17 cellular contexts compared by ENCODE assay signal in the genomic region with DNA sequence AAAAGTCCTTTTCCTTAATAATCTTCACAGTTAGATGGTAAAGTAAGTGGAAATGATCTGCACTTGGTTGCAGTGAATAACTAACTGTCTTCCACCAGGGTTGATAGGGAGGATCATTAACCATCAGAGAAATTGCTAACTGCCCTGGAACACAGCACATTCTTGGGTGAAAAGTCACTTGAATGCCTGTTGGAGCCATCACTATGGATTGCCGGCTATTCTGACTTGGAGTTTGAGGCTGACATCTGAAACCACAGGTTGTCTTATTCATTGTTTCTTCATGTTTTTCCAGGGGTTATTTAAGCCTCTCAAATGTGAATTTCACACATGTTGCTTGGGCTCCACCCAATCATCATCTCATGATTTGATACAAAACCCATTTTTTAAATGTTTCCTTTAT.
DNase-seq lines count a peak whose midpoint lies in the region; ATAC-seq and TF ChIP-seq lines count a peak whose summit lies in the region.
"Had no signal": no experiment of that assay in that cellular context is flagged by ENCODE, and none has a peak within 500 bp of the region (broad histone marks: within the 10 kb centered on the region; RNA-seq: fewer than 3 reads in every experiment).

No MANE protein-coding gene starts in this region.

- H3K36me3 ChIP-seq in GM23248 (ENCODE audit: low read depth) (no peaks in the 10 kb centered on the region), upper lobe of right lung (no peaks in the 10 kb centered on the region)

- in situ Hi-C loops in GM23248 (cut with MboI) = no loop called here

- DNase-seq in GM23248 (peak; percentile 85), amniotic stem cell (lab: John Stamatoyannopoulos, UW) (peak; percentile 29), glomerular visceral epithelial cell (ENCODE audit: extremely low spot score) (peak; percentile 90), upper lobe of right lung (no peak)
- DNase-seq in effector CD8-positive, alpha-beta T cell (lab: John Stamatoyannopoulos, UW) = no peak
- no peak for DNase-seq in stimulated activated CD4-positive, alpha-beta T cell treated with anti-CD3 and anti-CD28 coated beads, Interleukin-4, amount 100 ng/mL, for 1 hour
- DNase-seq: activated CD4-positive, alpha-beta T cell treated with anti-CD3 and anti-CD28 coated beads for 36 hours; activated T-cell treated with anti-CD3 and anti-CD28 coated beads, Interleukin-2, amount 50 U/mL, for 48 hours; COR-L47; dorsolateral prefrontal cortex; H9; kidney; NCI-H1694 treated with DMSO at 0.1 percent for 48 hours; NCI-H510A; T-helper 2 cell had no signal

- peak overlapping the region; percentile 31 for H3K27ac ChIP-seq in GM23248
- peak overlapping the region; percentile 33 for H3K27ac ChIP-seq in upper lobe of right lung
- H3K27ac ChIP-seq: dorsolateral prefrontal cortex had no signal

- H4K20me1 ChIP-seq in GM23248 (ENCODE audit: insufficient read depth) = no peaks in the 10 kb centered on the region

- no peaks in the 10 kb centered on the region for H3K79me2 ChIP-seq in GM23248 (ENCODE audit: insufficient read depth)

- H3K9me2 ChIP-seq in GM23248 (ENCODE audit: insufficient read depth) = no peaks in the 10 kb centered on the region

- TF ChIP-seq CTCF in upper lobe of right lung (IDR thresholded peaks at IDR 0.05) = no peak

- intact Hi-C loops in upper lobe of right lung (cut with DNase I) = no loop called here

- H3K9me3 ChIP-seq in GM23248 (ENCODE audit: low read depth) (no peaks in the 10 kb centered on the region), upper lobe of right lung (no peaks in the 10 kb centered on the region)

- peaks cover 28% of the 10 kb centered on the region for H3F3A ChIP-seq in GM23248 (ENCODE audit: insufficient read depth)

- no peaks in the 10 kb centered on the region for H3K27me3 ChIP-seq in GM23248 (replicated peaks; ENCODE audit: insufficient read depth)
- H3K27me3 ChIP-seq in upper lobe of right lung = no peaks in the 10 kb centered on the region

- WGBS in GM23248 (ENCODE audit: low coverage in 1 of 2, low lambda C conversion rate in 2 of 2, missing lambda C conversion rate in 2 of 2), 2 experiments = 0% methylated on average over 1 of the region's 1 CpG

- peak overlapping the region; percentile 33; the same call in 1 of the 2 replicates for H3K4me3 ChIP-seq in GM23248
- no peak overlapping the region for H3K4me3 ChIP-seq in upper lobe of right lung
- H3K4me3 ChIP-seq: dorsolateral prefrontal cortex had no signal

- peaks cover 41% of the 10 kb centered on the region for H3K4me1 ChIP-seq in GM23248 (ENCODE audit: insufficient read depth)
- peaks cover 1% of the 10 kb centered on the region for H3K4me1 ChIP-seq in upper lobe of right lung

- H3K4me2 ChIP-seq in GM23248 (ENCODE audit: unreplicated experiment) = peak overlapping the region; percentile 74

- no peak overlapping the region for H3K9ac ChIP-seq in GM23248

- ATAC-seq in upper lobe of right lung (no peak), HG02571 (IDR thresholded peaks at IDR 0.05; ENCODE audit: unreplicated experiment) (no peak)
- ATAC-seq: activated CD4-positive, alpha-beta T cell treated with anti-CD3 and anti-CD28 coated beads for 36 hours; Panc1 had no signal

- H2AFZ ChIP-seq in GM23248 = no peak overlapping the region

Comparison
In these comparisons a context has a peak if more than half of its experiments do, and no peak if none do; other contexts are left out.
1. DNase-seq: peak in GM23248 (single experiment), amniotic stem cell (single experiment) and glomerular visceral epithelial cell (single experiment); none in upper lobe of right lung (single experiment), effector CD8-positive, alpha-beta T cell (single experiment) and stimulated activated CD4-positive, alpha-beta T cell treated with anti-CD3 and anti-CD28 coated beads, Interleukin-4, amount 100 ng/mL, for 1 hour (single experiment).